In the genomic region with DNA sequence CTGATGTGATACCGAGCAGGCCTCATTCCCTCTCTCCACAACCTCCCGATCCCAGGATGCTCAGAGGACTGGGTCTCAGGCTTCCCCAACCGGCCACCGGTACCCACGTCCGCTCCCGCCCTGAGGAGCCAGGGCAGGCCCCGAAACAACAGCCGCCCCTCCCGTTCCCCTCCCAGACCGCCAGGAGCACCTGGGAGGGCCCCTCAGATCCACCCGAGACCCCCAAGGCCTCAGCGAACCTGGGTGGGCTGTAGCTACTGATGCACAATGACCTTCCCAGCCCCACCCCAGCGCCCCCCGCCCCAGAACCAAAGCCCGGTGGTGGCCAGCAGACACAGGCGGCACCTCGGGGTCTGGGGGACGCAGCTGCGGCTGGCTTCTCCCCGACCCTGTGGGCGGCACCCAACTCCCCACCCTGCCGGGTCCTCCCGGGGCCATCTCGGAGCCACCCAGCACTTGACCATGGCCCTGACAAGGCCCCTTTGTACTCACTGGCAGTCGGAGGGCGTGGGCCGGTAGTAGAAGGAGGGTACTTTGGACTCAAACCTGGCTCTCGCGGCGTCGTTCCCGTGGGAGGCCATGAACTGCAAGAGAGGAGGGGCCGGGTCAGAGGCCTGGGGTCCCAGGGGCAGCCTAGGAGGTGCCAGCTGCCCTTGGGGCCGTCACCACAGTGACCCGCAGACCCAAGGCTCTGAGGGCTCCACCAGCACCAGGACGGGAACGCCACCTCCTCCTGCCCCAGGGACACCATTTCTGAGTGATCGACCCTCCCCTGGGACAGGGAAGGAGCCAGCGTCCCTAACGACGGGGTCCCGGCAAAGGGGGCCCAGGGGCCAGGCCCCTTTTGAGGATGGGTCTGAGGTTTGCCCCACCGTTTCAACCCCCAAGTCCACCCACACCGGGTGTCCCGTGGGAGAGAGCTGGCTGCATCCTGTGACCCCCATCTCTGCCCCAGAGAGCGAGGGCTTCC, we compare ENCODE assay signal across 1 cellular context.
TF ChIP-seq lines count a peak whose summit lies in the region.

No MANE protein-coding gene starts in this region.

TF ChIP-seq in HepG2, 621 proteins besides CTCF, POLR2A, EP300 and RAD21 (continued from another document and continues in another):
- TF ChIP-seq CEBPB (IDR thresholded peaks at IDR 0.05; ENCODE audit: borderline replicate concordance, low read depth, low read length) (no peak), ZNF510 (CRISPR knock-in tag; IDR thresholded peaks at IDR 0.05; ENCODE audit: low read depth) (no peak), PRPF4 (IDR thresholded peaks at IDR 0.05; ENCODE audit: low read depth, low read length, poor library complexity, severe bottlenecking) (no peak), ATF7-NPFF (CRISPR knock-in tag; IDR thresholded peaks at IDR 0.05; ENCODE audit: low read depth) (no peak), ZNF772 (CRISPR knock-in tag; IDR thresholded peaks at IDR 0.05) (peak; percentile 53; the same call in 1 of the 2 replicates), NR2F6 (IDR thresholded peaks at IDR 0.05) (peak; percentile 91), NR2F6 (CRISPR knock-in tag; IDR thresholded peaks at IDR 0.05) (peak; percentile 92), ZNF382 (CRISPR knock-in tag; IDR thresholded peaks at IDR 0.05; ENCODE audit: borderline replicate concordance) (no peak), SMAD3 (CRISPR knock-in tag; IDR thresholded peaks at IDR 0.05) (peak; percentile 27; the same call in 1 of the 2 replicates), ZNF883 (CRISPR knock-in tag; IDR thresholded peaks at IDR 0.05; ENCODE audit: not compliant biosample characterization) (no peak), SMYD3 (CRISPR knock-in tag; IDR thresholded peaks at IDR 0.05) (no peak), CBX2 (IDR thresholded peaks at IDR 0.05; ENCODE audit: low read depth, low read length) (no peak), CBX2 (CRISPR knock-in tag; IDR thresholded peaks at IDR 0.05; ENCODE audit: low read depth) (no peak), ZNF24 (IDR thresholded peaks at IDR 0.05) (no peak), KLF16 (CRISPR knock-in tag; IDR thresholded peaks at IDR 0.05) (peak in 1 of 2 experiments; percentile 55; a peak in 2 of 4 replicates), ATF2 (CRISPR knock-in tag; IDR thresholded peaks at IDR 0.05) (no peak), ONECUT2 (CRISPR knock-in tag; IDR thresholded peaks at IDR 0.05) (no peak), NFAT5 (CRISPR knock-in tag; IDR thresholded peaks at IDR 0.05) (no peak), HIVEP1 (CRISPR knock-in tag; IDR thresholded peaks at IDR 0.05) (peak; percentile 79), SP5 (CRISPR knock-in tag; IDR thresholded peaks at IDR 0.05; ENCODE audit: borderline replicate concordance, low read depth) (peak; percentile 87), LCORL (IDR thresholded peaks at IDR 0.05) (no peak), LCORL (CRISPR knock-in tag; IDR thresholded peaks at IDR 0.05) (peak; percentile 75), ZFP36 (IDR thresholded peaks at IDR 0.05; ENCODE audit: borderline replicate concordance, low read depth, low read length, partially characterized antibody) (no peak), PPARG (CRISPR knock-in tag; conservative IDR thresholded peaks at IDR 0.05) (peak; percentile 43; the same call in 1 of the 2 replicates), E2F5 (CRISPR knock-in tag; conservative IDR thresholded peaks at IDR 0.05) (no peak), ARID2 (CRISPR knock-in tag; IDR thresholded peaks at IDR 0.05; ENCODE audit: borderline replicate concordance) (no peak), SETDB1 (CRISPR knock-in tag; IDR thresholded peaks at IDR 0.05; ENCODE audit: borderline replicate concordance) (no peak), ZNF256 (CRISPR knock-in tag; conservative IDR thresholded peaks at IDR 0.05) (no peak), ZNF670 (CRISPR knock-in tag; IDR thresholded peaks at IDR 0.05; ENCODE audit: borderline replicate concordance) (no peak), ZNF501 (CRISPR knock-in tag; IDR thresholded peaks at IDR 0.05) (no peak), ZNF773 (CRISPR knock-in tag; IDR thresholded peaks at IDR 0.05; ENCODE audit: borderline replicate concordance) (no peak), ASH2L (IDR thresholded peaks at IDR 0.05; ENCODE audit: insufficient read length, low read depth, low read length) (peak; percentile 29), NFE2 (CRISPR knock-in tag; IDR thresholded peaks at IDR 0.05) (no peak), ZNF446 (CRISPR knock-in tag; IDR thresholded peaks at IDR 0.05) (no peak), GPN1 (CRISPR knock-in tag; IDR thresholded peaks at IDR 0.05; ENCODE audit: borderline replicate concordance) (no peak), JUND (CRISPR knock-in tag; IDR thresholded peaks at IDR 0.05) (peak; percentile 30; the same call in 1 of the 2 replicates), ZNF616 (CRISPR knock-in tag; IDR thresholded peaks at IDR 0.05; ENCODE audit: low read depth) (no peak), MIER2 (CRISPR knock-in tag; IDR thresholded peaks at IDR 0.05) (no peak), ETS1 (CRISPR knock-in tag; IDR thresholded peaks at IDR 0.05) (no peak), PHF8 (CRISPR knock-in tag; IDR thresholded peaks at IDR 0.05) (no peak; the same call in 1 of the 2 replicates), SOX5 (CRISPR knock-in tag; IDR thresholded peaks at IDR 0.05; ENCODE audit: borderline replicate concordance) (peak; percentile 75; the same call in 1 of the 2 replicates), ISL2 (CRISPR knock-in tag; IDR thresholded peaks at IDR 0.05) (peak; percentile 65), FOSL2 (CRISPR knock-in tag; IDR thresholded peaks at IDR 0.05) (0 out of 2 replicates have a peak, but pooled peaks have one; percentile 46), TBL1XR1 (IDR thresholded peaks at IDR 0.05; ENCODE audit: borderline replicate concordance, low read length, partially characterized antibody) (peak; percentile 94), ESRRA (CRISPR knock-in tag; IDR thresholded peaks at IDR 0.05; ENCODE audit: low read depth) (peak; percentile 92), ZNF713 (CRISPR knock-in tag; IDR thresholded peaks at IDR 0.05) (no peak), GZF1 (CRISPR knock-in tag; IDR thresholded peaks at IDR 0.05) (no peak), ZNF333 (CRISPR knock-in tag; IDR thresholded peaks at IDR 0.05; ENCODE audit: borderline replicate concordance) (no peak)
- TF ChIP-seq, protein P1, sequence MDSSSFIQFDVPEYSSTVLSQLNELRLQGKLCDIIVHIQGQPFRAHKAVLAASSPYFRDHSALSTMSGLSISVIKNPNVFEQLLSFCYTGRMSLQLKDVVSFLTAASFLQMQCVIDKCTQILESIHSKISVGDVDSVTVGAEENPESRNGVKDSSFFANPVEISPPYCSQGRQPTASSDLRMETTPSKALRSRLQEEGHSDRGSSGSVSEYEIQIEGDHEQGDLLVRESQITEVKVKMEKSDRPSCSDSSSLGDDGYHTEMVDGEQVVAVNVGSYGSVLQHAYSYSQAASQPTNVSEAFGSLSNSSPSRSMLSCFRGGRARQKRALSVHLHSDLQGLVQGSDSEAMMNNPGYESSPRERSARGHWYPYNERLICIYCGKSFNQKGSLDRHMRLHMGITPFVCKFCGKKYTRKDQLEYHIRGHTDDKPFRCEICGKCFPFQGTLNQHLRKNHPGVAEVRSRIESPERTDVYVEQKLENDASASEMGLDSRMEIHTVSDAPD (CRISPR knock-in tag; IDR thresholded peaks at IDR 0.05), result peak; percentile 91
- TF ChIP-seq, protein P2, sequence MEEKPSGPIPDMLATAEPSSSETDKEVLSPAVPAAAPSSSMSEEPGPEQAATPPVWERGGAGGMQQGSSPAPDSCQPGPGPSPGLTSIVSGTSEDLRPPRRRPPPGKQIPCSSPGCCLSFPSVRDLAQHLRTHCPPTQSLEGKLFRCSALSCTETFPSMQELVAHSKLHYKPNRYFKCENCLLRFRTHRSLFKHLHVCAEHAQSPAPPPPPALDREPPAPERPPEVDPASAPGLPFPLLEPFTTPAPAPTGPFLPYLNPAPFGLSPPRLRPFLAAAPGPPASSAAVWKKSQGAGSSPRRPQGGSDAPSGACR (CRISPR knock-in tag; IDR thresholded peaks at IDR 0.05), result 0 out of 2 replicates have a peak, but pooled peaks have one; percentile 17
- TF ChIP-seq, protein P3, sequence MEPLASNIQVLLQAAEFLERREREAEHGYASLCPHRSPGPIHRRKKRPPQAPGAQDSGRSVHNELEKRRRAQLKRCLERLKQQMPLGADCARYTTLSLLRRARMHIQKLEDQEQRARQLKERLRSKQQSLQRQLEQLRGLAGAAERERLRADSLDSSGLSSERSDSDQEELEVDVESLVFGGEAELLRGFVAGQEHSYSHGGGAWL (CRISPR knock-in tag; IDR thresholded peaks at IDR 0.05), result no peak
- TF ChIP-seq, protein P4, sequence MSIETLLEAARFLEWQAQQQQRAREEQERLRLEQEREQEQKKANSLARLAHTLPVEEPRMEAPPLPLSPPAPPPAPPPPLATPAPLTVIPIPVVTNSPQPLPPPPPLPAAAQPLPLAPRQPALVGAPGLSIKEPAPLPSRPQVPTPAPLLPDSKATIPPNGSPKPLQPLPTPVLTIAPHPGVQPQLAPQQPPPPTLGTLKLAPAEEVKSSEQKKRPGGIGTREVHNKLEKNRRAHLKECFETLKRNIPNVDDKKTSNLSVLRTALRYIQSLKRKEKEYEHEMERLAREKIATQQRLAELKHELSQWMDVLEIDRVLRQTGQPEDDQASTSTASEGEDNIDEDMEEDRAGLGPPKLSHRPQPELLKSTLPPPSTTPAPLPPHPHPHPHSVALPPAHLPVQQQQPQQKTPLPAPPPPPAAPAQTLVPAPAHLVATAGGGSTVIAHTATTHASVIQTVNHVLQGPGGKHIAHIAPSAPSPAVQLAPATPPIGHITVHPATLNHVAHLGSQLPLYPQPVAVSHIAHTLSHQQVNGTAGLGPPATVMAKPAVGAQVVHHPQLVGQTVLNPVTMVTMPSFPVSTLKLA (IDR thresholded peaks at IDR 0.05), result no peak
- TF ChIP-seq, protein P5, sequence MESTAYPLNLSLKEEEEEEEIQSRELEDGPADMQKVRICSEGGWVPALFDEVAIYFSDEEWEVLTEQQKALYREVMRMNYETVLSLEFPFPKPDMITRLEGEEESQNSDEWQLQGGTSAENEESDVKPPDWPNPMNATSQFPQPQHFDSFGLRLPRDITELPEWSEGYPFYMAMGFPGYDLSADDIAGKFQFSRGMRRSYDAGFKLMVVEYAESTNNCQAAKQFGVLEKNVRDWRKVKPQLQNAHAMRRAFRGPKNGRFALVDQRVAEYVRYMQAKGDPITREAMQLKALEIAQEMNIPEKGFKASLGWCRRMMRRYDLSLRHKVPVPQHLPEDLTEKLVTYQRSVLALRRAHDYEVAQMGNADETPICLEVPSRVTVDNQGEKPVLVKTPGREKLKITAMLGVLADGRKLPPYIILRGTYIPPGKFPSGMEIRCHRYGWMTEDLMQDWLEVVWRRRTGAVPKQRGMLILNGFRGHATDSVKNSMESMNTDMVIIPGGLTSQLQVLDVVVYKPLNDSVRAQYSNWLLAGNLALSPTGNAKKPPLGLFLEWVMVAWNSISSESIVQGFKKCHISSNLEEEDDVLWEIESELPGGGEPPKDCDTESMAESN (CRISPR knock-in tag; conservative IDR thresholded peaks at IDR 0.05), result no peak
